In the genomic region with DNA sequence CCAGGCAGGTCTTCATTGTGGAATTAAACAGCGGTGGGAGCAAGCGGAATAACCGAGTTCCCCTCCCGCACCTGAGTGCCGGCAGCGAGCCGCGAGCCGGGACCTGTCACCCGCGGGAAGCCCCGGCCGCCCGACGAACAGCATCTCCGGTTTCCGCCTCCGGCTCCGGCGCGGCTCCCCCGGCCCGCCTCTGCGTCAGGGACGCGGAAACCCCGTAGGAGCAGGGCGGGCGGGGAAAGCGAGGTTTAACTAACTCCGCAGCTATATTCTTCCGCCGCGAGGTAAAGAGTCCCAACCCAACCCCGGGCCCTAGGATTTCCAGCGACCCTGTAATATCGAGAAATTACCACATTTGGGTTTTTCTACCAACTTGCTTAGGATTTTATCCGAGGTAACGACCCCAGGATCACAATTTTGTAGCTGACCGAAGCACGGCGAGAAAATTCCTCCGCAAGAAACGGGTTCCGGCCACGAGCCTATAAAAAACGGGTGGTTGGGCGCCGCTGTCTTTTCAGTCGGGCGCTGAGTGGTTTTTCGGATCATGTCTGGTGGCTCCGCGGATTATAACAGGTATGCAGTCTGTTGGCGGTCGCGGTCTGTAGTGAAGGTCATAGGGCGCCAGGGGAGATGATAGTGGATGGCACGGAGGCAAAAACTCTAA, we compare ENCODE assay signal across 8 cellular contexts. TPM values are rescaled to one million over a fixed set of nuclear protein-coding genes. Genes with fewer than 3 reads are reported as not detected.
DNase-seq lines count a peak whose midpoint lies in the region; ATAC-seq and TF ChIP-seq lines count a peak whose summit lies in the region.

TSS of gene EIF4A2 (plus strand) at position 508 of the 661 bp plus-strand sequence. CDS start at position 542, 34 bp downstream.

- H3K27ac ChIP-seq in ACC112 (ENCODE audit: low read depth, low read length): peak within 1 kb of the TSS; percentile 92
- peak within 1 kb of the TSS; percentile 96 to 99 for H3K27ac ChIP-seq in breast epithelium
- peak within 1 kb of the TSS; percentile 99 for H3K27ac ChIP-seq in iPS-20b (ENCODE audit: low read length)
- H3K27ac ChIP-seq in skeletal muscle tissue (ENCODE audit: low read depth, low read length): peak within 1 kb of the TSS; percentile 100

- H3K4me1 ChIP-seq in ACC112 (ENCODE audit: control insufficient read depth, insufficient read depth, low read length, unreplicated experiment) (peaks cover 26% of the 10 kb centered on the region), breast epithelium (peaks cover 7 to 12% of the 10 kb centered on the region in 2 donors), iPS-20b (ENCODE audit: insufficient read depth, low read length) (0 out of 2 replicates have a peak, but pooled peaks cover 8% of the 10 kb centered on the region), skeletal muscle tissue (ENCODE audit: control insufficient read depth in 3 of 3, insufficient read depth in 3 of 3, low read length in 3 of 3) (peaks cover 27 to 37% (median 31%) of the 10 kb centered on the region in 3 donors)

- peak within 1 kb of the TSS; percentile 97 for H2AFZ ChIP-seq in ACC112 (ENCODE audit: low read length, unreplicated experiment)

- no peak for TF ChIP-seq CTCF in WI38 (IDR thresholded peaks at IDR 0.05; ENCODE audit: low read depth, low read length)
- TF ChIP-seq CTCF in breast epithelium (IDR thresholded peaks at IDR 0.05): no peak

- no peaks in the 10 kb centered on the region for H3K9me3 ChIP-seq in breast epithelium
- peaks cover 4% of the 10 kb centered on the region; the same call in 1 of the 2 replicates for H3K9me3 ChIP-seq in iPS-20b (ENCODE audit: insufficient read depth, low read depth, low read length)
- no peaks in the 10 kb centered on the region for H3K9me3 ChIP-seq in skeletal muscle tissue (ENCODE audit: control insufficient read depth in 3 of 3, low read length in 3 of 3)

- peak within 1 kb of the TSS; percentile 100 for H3K9ac ChIP-seq in iPS-20b (ENCODE audit: low read depth, low read length)
- H3K9ac ChIP-seq in skeletal muscle tissue (ENCODE audit: low read depth in 1 of 3, low read length in 3 of 3): peak within 1 kb of the TSS; percentile 98 to 100 (median 99)

- intact Hi-C loops in breast epithelium (cut with DNase I; ENCODE audit: low total_unique reads): no loop called here

- DNase-seq in NCI-H2227 treated with DMSO at 0.1 percent for 48 hours (lab: John Stamatoyannopoulos, UW): peak; percentile 94
- DNase-seq in breast epithelium (ENCODE audit: low spot score in 2 of 2): peak; percentile 77 to 92

- peaks cover 59% of the 10 kb centered on the region for H3K79me2 ChIP-seq in ACC112 (ENCODE audit: control insufficient read depth, insufficient read depth, low read length, unreplicated experiment)

- H3K36me3 ChIP-seq in ACC112 (ENCODE audit: insufficient read depth, low read length): peaks cover 47% of the 10 kb centered on the region
- peaks cover 15% of the 10 kb centered on the region for H3K36me3 ChIP-seq in breast epithelium
- H3K36me3 ChIP-seq in iPS-20b (ENCODE audit: insufficient read depth, low read depth, low read length): peaks cover 47% of the 10 kb centered on the region
- peaks cover 35 to 43% (median 42%) of the 10 kb centered on the region in 3 donors for H3K36me3 ChIP-seq in skeletal muscle tissue (ENCODE audit: control insufficient read depth in 3 of 3, insufficient read depth in 3 of 3, low read length in 3 of 3)

- H3K4me3 ChIP-seq in ACC112 (ENCODE audit: low read depth, low read length): peak within 1 kb of the TSS; percentile 97
- H3K4me3 ChIP-seq in WI38 (ENCODE audit: low read depth, low read length): peak within 1 kb of the TSS; percentile 89
- H3K4me3 ChIP-seq in breast epithelium: peak within 1 kb of the TSS; percentile 82 to 99 (median 94)
- peak within 1 kb of the TSS; percentile 99 for H3K4me3 ChIP-seq in iPS-20b (ENCODE audit: low read length)
- peak within 1 kb of the TSS; percentile 91 to 100 (median 100) for H3K4me3 ChIP-seq in skeletal muscle tissue (ENCODE audit: low read length in 3 of 3)

- ATAC-seq in GM18907 (IDR thresholded peaks at IDR 0.05; ENCODE audit: unreplicated experiment) (peak; percentile 71), HG03139 (IDR thresholded peaks at IDR 0.05; ENCODE audit: unreplicated experiment) (peak; percentile 59)

- no peaks in the 10 kb centered on the region for H3K27me3 ChIP-seq in ACC112 (ENCODE audit: insufficient read depth, low read length)
- no peaks in the 10 kb centered on the region for H3K27me3 ChIP-seq in breast epithelium
- no peaks in the 10 kb centered on the region for H3K27me3 ChIP-seq in iPS-20b (ENCODE audit: insufficient read depth, low read length)
- no peaks in the 10 kb centered on the region for H3K27me3 ChIP-seq in skeletal muscle tissue (ENCODE audit: control insufficient read depth in 3 of 3, insufficient read depth in 3 of 3, low read length in 3 of 3)

- peak; percentile 96 for TF ChIP-seq POLR2A in breast epithelium (IDR thresholded peaks at IDR 0.05)

RNA-seq across cellular contexts. Expression of gene EIF4A2, which starts in this region (rescaled TPM):
- total RNA-seq in breast epithelium: 100 to 1,000 TPM; 264 to 592 (median 493) TPM
- total RNA-seq in skeletal muscle tissue: 795 TPM

Comparison
In these comparisons a context has a peak if more than half of its experiments do, and no peak if none do; other contexts are left out.
1. Peak in every context shown above with its lines: DNase-seq, ATAC-seq, H3K4me3 ChIP-seq and H3K27ac ChIP-seq.